Comparison of ENCODE assay signal across 10 cellular contexts in genomic region chr2:179274749-179275148, GRCh38. TPM values are rescaled to one million over a fixed set of nuclear protein-coding genes. Genes with fewer than 3 reads are reported as not detected.
DNase-seq lines count a peak whose midpoint lies in the region; ATAC-seq, FAIRE-seq and TF ChIP-seq lines count a peak whose summit lies in the region.
"Had no signal": no experiment of that assay in that cellular context is flagged by ENCODE, and none has a peak within 500 bp of the region (broad histone marks: within the 10 kb centered on the region; RNA-seq: fewer than 3 reads in every experiment).

No MANE protein-coding gene starts in this region.

- H3F3A ChIP-seq in SU-DHL-6 (ENCODE audit: insufficient read depth), result no peaks in the 10 kb centered on the region

- no peak overlapping the region for H2AFZ ChIP-seq in SU-DHL-6 (ENCODE audit: low read depth, low read length, severe bottlenecking)

- TF ChIP-seq CTCF in left ventricle myocardium inferior (IDR thresholded peaks at IDR 0.05; ENCODE audit: borderline replicate concordance), result no peak
- no peak for TF ChIP-seq CTCF in SU-DHL-6 (IDR thresholded peaks at IDR 0.05; ENCODE audit: insufficient read depth, low read length, poor library complexity, severe bottlenecking)
- TF ChIP-seq CTCF in tibial artery (IDR thresholded peaks at IDR 0.05), result no peak
- no peak for TF ChIP-seq CTCF in esophagus squamous epithelium (IDR thresholded peaks at IDR 0.05)

- DNase-seq in left ventricle myocardium inferior (no peak), cardiac septum (ENCODE audit: low spot score) (no peak), tibial artery (no peak), esophagus squamous epithelium (lab: John Stamatoyannopoulos, UW) (no peak), HTR-8/SVneo (ENCODE audit: insufficient read length, low spot score) (no peak)
- no peak for DNase-seq in activated CD4-positive, alpha-beta T cell treated with anti-CD3 and anti-CD28 coated beads, Interleukin-2, amount 50 U/mL, for 1 hour
- DNase-seq: kidney; stimulated activated CD4-positive, alpha-beta T cell treated with anti-CD3 and anti-CD28 coated beads, Interleukin-4, amount 100 ng/mL, for 1 hour had no signal

- intact Hi-C loops in left ventricle myocardium inferior (cut with micrococcal nuclease), result no loop called here
- intact Hi-C loops in cardiac septum (cut with DNase I), result loop anchor here (5.0 kb wide), 1 partner anchor 63 kb away; no protein-coding TSS in a partner anchor
- intact Hi-C loops in tibial artery (cut with DNase I; ENCODE audit: low total_unique reads), result no loop called here
- intact Hi-C loops in esophagus squamous epithelium (cut with DNase I), result no loop called here

- H3K27me3 ChIP-seq in left ventricle myocardium inferior (ENCODE audit: low read depth) (no peaks in the 10 kb centered on the region), SU-DHL-6 (ENCODE audit: low read length) (no peaks in the 10 kb centered on the region), tibial artery (no peaks in the 10 kb centered on the region), esophagus squamous epithelium (no peaks in the 10 kb centered on the region)

- no peak overlapping the region for H3K9ac ChIP-seq in SU-DHL-6 (ENCODE audit: low read length)

- H3K4me1 ChIP-seq in left ventricle myocardium inferior (peaks cover 10% of the 10 kb centered on the region), tibial artery (peaks cover 0 to 55% (median 34%) of the 10 kb centered on the region in 4 donors), esophagus squamous epithelium (peaks cover 0 to 41% (median 8%) of the 10 kb centered on the region in 3 donors)

- H3K4me3 ChIP-seq in left ventricle myocardium inferior, result no peak overlapping the region
- H3K4me3 ChIP-seq in SU-DHL-6 (ENCODE audit: insufficient read depth, low read length, poor library complexity, severe bottlenecking), result no peak overlapping the region
- H3K4me3 ChIP-seq in tibial artery, result no peak overlapping the region
- no peak overlapping the region for H3K4me3 ChIP-seq in esophagus squamous epithelium

- H3K36me3 ChIP-seq in left ventricle myocardium inferior (no peaks in the 10 kb centered on the region), SU-DHL-6 (ENCODE audit: low read length) (no peaks in the 10 kb centered on the region), tibial artery (no peaks in the 10 kb centered on the region), esophagus squamous epithelium (no peaks in the 10 kb centered on the region)

- H3K27ac ChIP-seq in left ventricle myocardium inferior (replicated peaks) (peak overlapping the region; percentile 79), SU-DHL-6 (ENCODE audit: low read depth, low read length) (no peak overlapping the region), tibial artery (peak overlapping the region; percentile 53 to 79), esophagus squamous epithelium (peak overlapping the region in 2 of 4 donors; percentile 23 to 30)

- H3K79me2 ChIP-seq in SU-DHL-6 (ENCODE audit: insufficient read depth, low read length), result no peaks in the 10 kb centered on the region

- 61 to 73% methylated on average over 2 of the region's 2 CpGs for WGBS in esophagus squamous epithelium, 2 donors

- ATAC-seq in HG03064 (IDR thresholded peaks at IDR 0.05; ENCODE audit: low read depth, unreplicated experiment), result peak; percentile 98

- no peaks in the 10 kb centered on the region for H4K20me1 ChIP-seq in SU-DHL-6 (ENCODE audit: low read depth, low read length)

- TF ChIP-seq POLR2A in esophagus squamous epithelium (IDR thresholded peaks at IDR 0.05), result no peak

- no peak for FAIRE-seq in HTR-8/SVneo (lab: Jason Lieb, UNC)
- FAIRE-seq: kidney had no signal

- H3K9me3 ChIP-seq in left ventricle myocardium inferior (replicated peaks), result no peaks in the 10 kb centered on the region
- H3K9me3 ChIP-seq in SU-DHL-6 (ENCODE audit: insufficient read depth, low read length), result no peaks in the 10 kb centered on the region
- H3K9me3 ChIP-seq in tibial artery, result no peaks in the 10 kb centered on the region
- H3K9me3 ChIP-seq in esophagus squamous epithelium, result no peaks in the 10 kb centered on the region

- H3K4me2 ChIP-seq in SU-DHL-6 (ENCODE audit: low read depth, low read length, poor library complexity, severe bottlenecking), result peak overlapping the region; percentile 12

- no peaks in the 10 kb centered on the region for H3K9me2 ChIP-seq in SU-DHL-6 (replicated peaks; ENCODE audit: insufficient read depth, low read length)

RNA-seq across cellular contexts. Expression of gene SESTD1, which starts 10.1 kb away (rescaled TPM):
- total RNA-seq in left ventricle myocardium inferior (33.7 TPM), cardiac septum (48.9 TPM), esophagus squamous epithelium (10 to 100 TPM in 2 of 4 donors, 1 to 10 TPM in 2; 5.0 to 22.9 (median 14.0) TPM)
